Comparison of ENCODE assay signal across 33 cellular contexts in genomic region chr10:76002262-76002854, GRCh38.
"Had no signal": no experiment of that assay in that cellular context is flagged by ENCODE, and none has a peak within 500 bp of the region (broad histone marks: within the 10 kb centered on the region; RNA-seq: fewer than 3 reads in every experiment).

No MANE protein-coding gene starts in this region.

- H3K4me1 ChIP-seq: Peyer's patch, SJCRH30 had no signal

- DNase-seq: Kasumi-1, MG63, NCI-H1048, NCI-H1092 treated with DMSO at 0.1 percent for 48 hours, NCI-H1105 treated with DMSO at 0.1 percent for 48 hours, NCI-H1417, NCI-H1436, NCI-H146, NCI-H1694, NCI-H187, NCI-H1930, NCI-H2029 treated with DMSO at 0.1 percent for 48 hours, NCI-H2081 treated with DMSO at 0.1 percent for 48 hours, NCI-H2107, NCI-H2171, NCI-H226, NCI-H446 treated with DMSO at 0.1 percent for 48 hours, NCI-H510A, NCI-H524, NCI-H526, NCI-H69, NCI-H748 treated with DMSO at 0.1 percent for 48 hours, NCI-H82, OCI-M1, PC-3, Peyer's patch, Right ventricle myocardium superior, RPMI8226, SHP77 treated with DMSO at 0.1 percent for 48 hours, SJCRH30, T-cell had no signal

- H3K36me3 ChIP-seq: MG63, Peyer's patch, SJCRH30 had no signal

- H3K27me3 ChIP-seq: MG63, Peyer's patch, SJCRH30 had no signal

- H3K9me3 ChIP-seq: MG63, Peyer's patch, SJCRH30 had no signal

- H3K27ac ChIP-seq: Peyer's patch, SJCRH30, SK-N-MC had no signal

- ATAC-seq: PC-3, SK-N-SH treated with all-trans-retinoic acid at 6 μM for 48 hours, T-cell had no signal

- H3K4me3 ChIP-seq: MG63, Peyer's patch, SJCRH30, SK-N-MC had no signal
